ENCODE assay signal across 9 cellular contexts in the genomic region with DNA sequence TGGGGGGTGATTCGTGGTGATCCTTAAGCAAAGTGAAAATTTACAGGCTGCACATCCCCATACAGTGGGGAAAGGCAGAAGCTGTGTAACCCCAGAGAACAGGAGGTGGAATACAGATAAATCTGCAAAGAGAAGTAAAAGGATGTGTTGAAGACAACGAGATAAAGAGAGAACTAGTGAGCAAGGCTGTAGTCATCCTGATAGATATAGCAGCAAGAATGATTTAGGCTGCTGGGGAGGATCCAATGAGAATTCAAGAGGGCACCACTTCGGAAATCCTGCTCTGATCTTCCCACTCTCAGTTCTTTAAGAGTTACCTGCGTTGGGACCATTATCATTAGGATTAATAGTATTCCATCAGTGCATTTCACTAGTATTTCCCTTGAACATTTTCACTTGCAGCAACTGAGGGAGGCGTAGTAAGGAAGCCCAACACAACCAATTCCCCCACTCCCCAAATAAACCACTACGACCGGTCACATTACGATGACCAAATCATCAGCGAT. TPM values are rescaled to one million over a fixed set of nuclear protein-coding genes. Genes with fewer than 3 reads are reported as not detected.
DNase-seq lines count a peak whose midpoint lies in the region; TF ChIP-seq lines count a peak whose summit lies in the region.
"Had no signal": no experiment of that assay in that cellular context is flagged by ENCODE, and none has a peak within 500 bp of the region (broad histone marks: within the 10 kb centered on the region; RNA-seq: fewer than 3 reads in every experiment).

A gene (minus strand): TSS at position 178 of the 506 bp plus-strand sequence.

- H3K9me3 ChIP-seq in BE2C (no peaks in the 10 kb centered on the region), duodenal mucosa (ENCODE audit: control insufficient read depth in 1 of 2, low read length in 2 of 2) (no peaks in the 10 kb centered on the region), SJCRH30 (replicated peaks) (no peaks in the 10 kb centered on the region)

- H3K4me1 ChIP-seq in BE2C (peaks cover 7% of the 10 kb centered on the region), duodenal mucosa (ENCODE audit: control insufficient read depth in 1 of 2, insufficient read depth in 2 of 2, low read length in 2 of 2) (peaks cover 0 to 7% of the 10 kb centered on the region in 2 donors), SJCRH30 (no peaks in the 10 kb centered on the region)

- H3K27me3 ChIP-seq in BE2C (no peaks in the 10 kb centered on the region), duodenal mucosa (ENCODE audit: control insufficient read depth in 1 of 2, insufficient read depth in 2 of 2, low read length in 2 of 2) (peaks cover 0 to 39% of the 10 kb centered on the region in 2 donors), SJCRH30 (no peaks in the 10 kb centered on the region)

- TF ChIP-seq CTCF in BE2C (IDR thresholded peaks at IDR 0.05; ENCODE audit: low read depth, low read length) (no peak), LNCaP clone FGC (IDR thresholded peaks at IDR 0.05; ENCODE audit: control insufficient read depth, extremely low read depth, insufficient read depth) (no peak), nephron progenitor cell (IDR thresholded peaks at IDR 0.05) (no peak), lower leg skin (IDR thresholded peaks at IDR 0.05) (no peak)

- peak within 1 kb of the TSS; percentile 91 for H3K4me3 ChIP-seq in BE2C (ENCODE audit: low read depth, low read length)
- peak within 1 kb of the TSS; percentile 62 for H3K4me3 ChIP-seq in LNCaP clone FGC (ENCODE audit: low read depth, low read length)
- peak within 1 kb of the TSS; percentile 69 to 70 for H3K4me3 ChIP-seq in duodenal mucosa (ENCODE audit: low read depth in 1 of 2, low read length in 2 of 2)
- H3K4me3 ChIP-seq in SJCRH30, result no peak within 1 kb of the TSS
- no peak within 1 kb of the TSS for H3K4me3 ChIP-seq in lower leg skin (ENCODE audit: low read depth, poor library complexity, severe bottlenecking)

- peak within 1 kb of the TSS in 1 of 2 donors; percentile 71 for H3K9ac ChIP-seq in duodenal mucosa (ENCODE audit: low read depth in 1 of 2, low read length in 2 of 2)

- H3K36me3 ChIP-seq in BE2C, result no peaks in the 10 kb centered on the region
- no peaks in the 10 kb centered on the region for H3K36me3 ChIP-seq in duodenal mucosa (ENCODE audit: control insufficient read depth in 1 of 2, insufficient read depth in 2 of 2, low read length in 2 of 2)
- no peaks in the 10 kb centered on the region for H3K36me3 ChIP-seq in SJCRH30

- no peaks in the 10 kb centered on the region for H3K9me3 Mint-ChIP-seq in nephron progenitor cell

- DNase-seq in BE2C (no peak), LNCaP clone FGC (ENCODE audit: low read depth) (no peak), nephron progenitor cell (no peak), SJCRH30 (no peak), lower leg skin (ENCODE audit: low spot score in 2 of 2) (no peak), cortex of kidney (lab: John Stamatoyannopoulos, UW) (no peak)
- no peak for DNase-seq in activated CD4-positive, alpha-beta T cell treated with anti-CD3 and anti-CD28 coated beads, Interleukin-2, amount 50 U/mL, for 4 hours
- DNase-seq: effector CD8-positive, alpha-beta T cell had no signal

- peaks cover 50% of the 10 kb centered on the region for H3K4me1 Mint-ChIP-seq in nephron progenitor cell

- no peaks in the 10 kb centered on the region for H3K36me3 Mint-ChIP-seq in nephron progenitor cell (ENCODE audit: low read depth)

- peak within 1 kb of the TSS; percentile 87 for H3K4me3 Mint-ChIP-seq in nephron progenitor cell

- H3K27me3 Mint-ChIP-seq in nephron progenitor cell (ENCODE audit: low read depth, poor library complexity), result peaks cover 62% of the 10 kb centered on the region

- TF ChIP-seq POLR2A in lower leg skin (IDR thresholded peaks at IDR 0.05), result no peak

- 6 to 7% methylated on average over 9 of the region's 9 CpGs for WGBS in lower leg skin, 2 donors

- intact Hi-C loops in lower leg skin (cut with DNase I; ENCODE audit: low total_unique reads), result no loop called here

- H3K27ac ChIP-seq in duodenal mucosa (ENCODE audit: low read depth, low read length) (peak within 1 kb of the TSS; percentile 6), SJCRH30 (no peak within 1 kb of the TSS)

- H3K27ac Mint-ChIP-seq in nephron progenitor cell, result no peak within 1 kb of the TSS

RNA-seq across cellular contexts. Expression of the gene that starts here (rescaled TPM):
- 1.3 TPM for polyA plus RNA-seq in BE2C (2012; ENCODE audit: insufficient read depth, insufficient read length, low read depth)
- total RNA-seq in SJCRH30 (2014; rRNA removed; shearing (Covaris generic)), result not detected in 2 replicates
- total RNA-seq in lower leg skin, result under 1 TPM in 2 of 4 donors, not detected in 2; 0.23 to 0.25 TPM

Comparison
In these comparisons a context has a peak if more than half of its experiments do, and no peak if none do; other contexts are left out.
1. H3K4me3 ChIP-seq: peak in BE2C (single experiment), LNCaP clone FGC (single experiment) and duodenal mucosa (2 of 2); none in SJCRH30 (single experiment) and lower leg skin (single experiment).